6 cellular contexts compared by ENCODE assay signal in genomic region chr3:64940949-64941348, GRCh38.
"Had no signal": no experiment of that assay in that cellular context is flagged by ENCODE, and none has a peak within 500 bp of the region (broad histone marks: within the 10 kb centered on the region; RNA-seq: fewer than 3 reads in every experiment).

No MANE protein-coding gene starts in this region.

- H3K4me2 ChIP-seq: GM23338 had no signal

- H3K27me3 Mint-ChIP-seq: IgD-negative memory B cell had no signal

- H3K4me3 Mint-ChIP-seq: GM23338, H9, IgD-negative memory B cell had no signal

- DNase-seq: H9, HCEC 1CT had no signal

- H3K4me1 Mint-ChIP-seq: IgD-negative memory B cell had no signal

- H3K9me3 Mint-ChIP-seq: GM23338, H9 had no signal

- H3K27ac Mint-ChIP-seq: GM23338, H9, IgD-negative memory B cell had no signal

- ATAC-seq: GM23338 had no signal

- FAIRE-seq: H54, HTR-8/SVneo had no signal

- H3K36me3 Mint-ChIP-seq: IgD-negative memory B cell had no signal

- H3K4me3 ChIP-seq: GM23338 had no signal
